In genomic region chr4:158590219-158590618, GRCh38 we compare ENCODE assay signal across 16 cellular contexts.
"Had no signal": no experiment of that assay in that cellular context is flagged by ENCODE, and none has a peak within 500 bp of the region (broad histone marks: within the 10 kb centered on the region; RNA-seq: fewer than 3 reads in every experiment).

No MANE protein-coding gene starts in this region.

- H3K9me3 ChIP-seq: colonic mucosa, ovary, right atrium auricular region, tibial artery, upper lobe of left lung, uterus had no signal

- H3K27ac ChIP-seq: colonic mucosa, foreskin keratinocyte, hepatocyte, ovary, right atrium auricular region, tibial artery, upper lobe of left lung, uterus had no signal

- DNase-seq: colonic mucosa; dermis blood vessel endothelial cell; foreskin keratinocyte; left colon; naive thymus-derived CD4-positive, alpha-beta T cell; nucleus accumbens; ovary; stimulated activated CD4-positive, alpha-beta T cell treated with anti-CD3 and anti-CD28 coated beads, Interleukin-15, amount 100 ng/mL, for 24 hours; stimulated activated CD4-positive, alpha-beta T cell treated with anti-CD3 and anti-CD28 coated beads, Interleukin-1b, Interleukin-23, amount 100 ng/mL, for 48 hours; stimulated activated CD4-positive, alpha-beta T cell treated with anti-CD3 and anti-CD28 coated beads, Interleukin-4, amount 100 ng/mL, for 24 hours; tibial artery; upper lobe of left lung; uterus had no signal

- H3K27me3 ChIP-seq: colonic mucosa, foreskin keratinocyte, hepatocyte, ovary, right atrium auricular region, tibial artery, upper lobe of left lung, uterus had no signal

- H3K4me3 ChIP-seq: colonic mucosa, hepatocyte, ovary, right atrium auricular region, tibial artery, upper lobe of left lung, uterus had no signal

- ATAC-seq: foreskin keratinocyte; left colon; naive thymus-derived CD4-positive, alpha-beta T cell; stimulated activated memory B cell treated with anti-CD40 and anti-IgM and Interleukin-4, amounts not matched to agents 10 μg/mL and 1 μg/mL and 100 μg/mL, for 72 hours had no signal

- H3K36me3 ChIP-seq: colonic mucosa, ovary, right atrium auricular region, tibial artery, upper lobe of left lung, uterus had no signal

- H3K4me1 ChIP-seq: colonic mucosa, foreskin keratinocyte, right atrium auricular region, tibial artery, upper lobe of left lung, uterus had no signal
